ENCODE assay signal across 9 cellular contexts in the genomic region with DNA sequence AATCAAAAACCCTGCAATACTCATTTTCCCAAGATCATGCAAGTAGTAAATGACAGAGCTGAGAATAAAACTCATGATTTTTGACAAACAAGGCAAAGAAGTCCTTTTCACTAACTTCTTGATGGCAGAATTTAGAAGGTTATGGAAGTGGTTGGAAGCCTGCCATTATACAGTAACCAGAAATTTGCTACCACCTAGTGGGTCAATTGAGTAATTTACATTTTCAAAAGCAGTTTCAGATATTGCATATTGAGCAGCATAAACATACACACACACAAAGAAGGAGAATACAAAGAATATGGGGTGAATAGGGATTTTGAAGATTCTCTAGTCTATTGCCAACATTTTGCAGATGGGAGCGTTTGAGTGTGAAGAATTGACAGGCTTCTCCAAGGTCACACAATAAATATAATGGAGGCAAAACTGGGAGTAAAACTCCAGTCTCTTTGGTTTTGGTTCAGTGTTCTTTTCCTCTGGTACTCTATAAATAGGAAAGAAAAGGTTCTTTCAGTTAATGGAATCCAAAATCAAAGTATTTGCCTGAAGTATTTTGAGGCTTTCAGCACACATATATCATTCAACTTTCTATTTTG.
DNase-seq lines count a peak whose midpoint lies in the region; ATAC-seq, FAIRE-seq and TF ChIP-seq lines count a peak whose summit lies in the region.
"Had no signal": no experiment of that assay in that cellular context is flagged by ENCODE, and none has a peak within 500 bp of the region (broad histone marks: within the 10 kb centered on the region; RNA-seq: fewer than 3 reads in every experiment).

No MANE protein-coding gene starts in this region.

- no peaks in the 10 kb centered on the region for H3F3A ChIP-seq in PC-3 (ENCODE audit: low read length, unreplicated experiment)

- no peaks in the 10 kb centered on the region for H3K9me2 ChIP-seq in PC-3 (replicated peaks; ENCODE audit: low read length)

- H3K27me3 Mint-ChIP-seq in activated T-helper 1 cell treated with anti-CD3 and anti-CD28 coated beads, Interleukin-12 subunit alpha, Interleukin-12 subunit beta, Interleukin-2, Interleukin-4 antibody, amounts not matched to agents 30 ng/mL and 10 ng/mL and 1 ng/mL, durations not matched to agents 14 hours and 24 hours and 36 hours (ENCODE audit: insufficient read depth), result peaks cover 5% of the 10 kb centered on the region

- intact Hi-C loops in PC-3 (cut with micrococcal nuclease) (loop anchor here (1.0 to 5.0 kb wide), 10 partner anchors 105 to 1061 kb away; no protein-coding TSS in a partner anchor), pancreas (cut with DNase I) (no loop called here), left colon (cut with DNase I, micrococcal nuclease) (loop anchor here in 1 of 2 donors (5.0 kb wide), 1 partner anchor 531 kb away; no protein-coding TSS in a partner anchor)
- intact Hi-C loops in activated T-helper 1 cell treated with anti-CD3 and anti-CD28 coated beads, Interleukin-12 subunit alpha, Interleukin-12 subunit beta, Interleukin-2, Interleukin-4 antibody, amounts not matched to agents 30 ng/mL and 10 ng/mL and 1 ng/mL, durations not matched to agents 14 hours and 24 hours and 36 hours (cut with micrococcal nuclease), result loop anchor here (1.0 to 2.0 kb wide), 3 partner anchors 529 to 1113 kb away; no protein-coding TSS in a partner anchor

- no peak overlapping the region for H2AFZ ChIP-seq in PC-3 (ENCODE audit: low read length)

- 3 to 5% methylated on average over 1 of the region's 1 CpG for WGBS in pancreas, 2 donors

- H3K4me3 Mint-ChIP-seq in activated T-helper 1 cell treated with anti-CD3 and anti-CD28 coated beads, Interleukin-12 subunit alpha, Interleukin-12 subunit beta, Interleukin-2, Interleukin-4 antibody, amounts not matched to agents 30 ng/mL and 10 ng/mL and 1 ng/mL, durations not matched to agents 14 hours and 24 hours and 36 hours, result no peak overlapping the region
- H3K4me3 Mint-ChIP-seq: IgD-negative memory B cell had no signal

- no peak overlapping the region for H3K9ac ChIP-seq in PC-3 (ENCODE audit: low read length)

- no peaks in the 10 kb centered on the region for H3K9me3 Mint-ChIP-seq in activated T-helper 1 cell treated with anti-CD3 and anti-CD28 coated beads, Interleukin-12 subunit alpha, Interleukin-12 subunit beta, Interleukin-2, Interleukin-4 antibody, amounts not matched to agents 30 ng/mL and 10 ng/mL and 1 ng/mL, durations not matched to agents 14 hours and 24 hours and 36 hours
- H3K9me3 Mint-ChIP-seq: IgD-negative memory B cell had no signal

- peak; percentile 91 for FAIRE-seq in pancreas (lab: Jason Lieb, UNC)

- H3K4me1 Mint-ChIP-seq in activated T-helper 1 cell treated with anti-CD3 and anti-CD28 coated beads, Interleukin-12 subunit alpha, Interleukin-12 subunit beta, Interleukin-2, Interleukin-4 antibody, amounts not matched to agents 30 ng/mL and 10 ng/mL and 1 ng/mL, durations not matched to agents 14 hours and 24 hours and 36 hours (ENCODE audit: low read depth), result no peaks in the 10 kb centered on the region
- H3K4me1 Mint-ChIP-seq: IgD-negative memory B cell had no signal

- H3K9me3 ChIP-seq in PC-3 (ENCODE audit: low read length), result no peaks in the 10 kb centered on the region
- no peaks in the 10 kb centered on the region for H3K9me3 ChIP-seq in pancreas

- H3K4me3 ChIP-seq in PC-3 (ENCODE audit: low read length) (no peak overlapping the region), epithelial cell of esophagus (ENCODE audit: low read length) (no peak overlapping the region), pancreas (no peak overlapping the region)

- H3K27me3 ChIP-seq in PC-3 (ENCODE audit: low read length), result no peaks in the 10 kb centered on the region
- H3K27me3 ChIP-seq in pancreas, result no peaks in the 10 kb centered on the region

- DNase-seq in CD1c-positive myeloid dendritic cell (ENCODE audit: extremely low spot score), result peak; percentile 30
- DNase-seq in PC-3, result peak; percentile 79
- DNase-seq in epithelial cell of esophagus (ENCODE audit: low read depth), result peak; percentile 61
- no peak for DNase-seq in pancreas
- no peak for DNase-seq in left colon
- no peak for DNase-seq in activated T-helper 1 cell treated with anti-CD3 and anti-CD28 coated beads, Interleukin-12 subunit alpha, Interleukin-12 subunit beta, Interleukin-2, Interleukin-4 antibody, amounts not matched to agents 30 ng/mL and 10 ng/mL and 1 ng/mL, durations not matched to agents 14 hours and 24 hours and 36 hours (ENCODE audit: low spot score)

- no TSS peak for BruUV-seq in PC-3 (replicated peaks; lab: Mats Ljungman, UMichigan)

- no peak overlapping the region for H3K27ac Mint-ChIP-seq in activated T-helper 1 cell treated with anti-CD3 and anti-CD28 coated beads, Interleukin-12 subunit alpha, Interleukin-12 subunit beta, Interleukin-2, Interleukin-4 antibody, amounts not matched to agents 30 ng/mL and 10 ng/mL and 1 ng/mL, durations not matched to agents 14 hours and 24 hours and 36 hours
- H3K27ac Mint-ChIP-seq: IgD-negative memory B cell had no signal

- H3K4me1 ChIP-seq in PC-3 (ENCODE audit: insufficient read depth, low read length), result peaks cover 19% of the 10 kb centered on the region; the same call in 1 of the 2 replicates
- peaks cover 0 to 7% (median 0%) of the 10 kb centered on the region in 3 donors for H3K4me1 ChIP-seq in pancreas

- peak; percentile 72 for ATAC-seq in GM18873 (IDR thresholded peaks at IDR 0.05; ENCODE audit: low FRiP score, unreplicated experiment)
- peak; percentile 82 for ATAC-seq in HG03571 (IDR thresholded peaks at IDR 0.05; ENCODE audit: unreplicated experiment)
- no peak; the same call in 1 of the 2 replicates for ATAC-seq in PC-3
- ATAC-seq in pancreas, result peak; percentile 65 to 89 (median 85)
- no peak for ATAC-seq in left colon

- H3K27ac ChIP-seq in PC-3 (ENCODE audit: low read length), result no peak overlapping the region
- peak overlapping the region in 1 of 4 donors; percentile 51 for H3K27ac ChIP-seq in pancreas

- no peaks in the 10 kb centered on the region for H3K36me3 ChIP-seq in PC-3 (ENCODE audit: low read depth, low read length)
- H3K36me3 ChIP-seq in pancreas, result no peaks in the 10 kb centered on the region

- no peaks in the 10 kb centered on the region for H3K36me3 Mint-ChIP-seq in activated T-helper 1 cell treated with anti-CD3 and anti-CD28 coated beads, Interleukin-12 subunit alpha, Interleukin-12 subunit beta, Interleukin-2, Interleukin-4 antibody, amounts not matched to agents 30 ng/mL and 10 ng/mL and 1 ng/mL, durations not matched to agents 14 hours and 24 hours and 36 hours (ENCODE audit: low read depth)
- H3K36me3 Mint-ChIP-seq: IgD-negative memory B cell had no signal

- no peaks in the 10 kb centered on the region for H4K20me1 ChIP-seq in PC-3 (ENCODE audit: low read length)

- H3K79me2 ChIP-seq in PC-3 (ENCODE audit: low read length), result no peaks in the 10 kb centered on the region

- no peak overlapping the region for H3K4me2 ChIP-seq in PC-3 (ENCODE audit: low read length)

- POLR2A ChIA-PET in PC-3 (lab: Charles Lee; ENCODE audit: unreplicated experiment), result no interaction called here

- CTCF ChIA-PET in PC-3 (lab: Charles Lee), result interaction anchor here (0.6 kb wide), 1 partner anchor 1046 kb away, joined by 3 read pairs; no protein-coding TSS in a partner anchor

- peak; percentile 91 for TF ChIP-seq CTCF in PC-3 (conservative IDR thresholded peaks at IDR 0.05; ENCODE audit: low read depth, low read length)
- peak; percentile 54 for TF ChIP-seq CTCF in epithelial cell of esophagus (IDR thresholded peaks at IDR 0.05; ENCODE audit: insufficient read depth, low read depth, low read length, missing control alignments)
- TF ChIP-seq CTCF in pancreas (IDR thresholded peaks at IDR 0.05), result peak; percentile 17 to 54 (median 28)

Comparison
In these comparisons a context has a peak if more than half of its experiments do, and no peak if none do; other contexts are left out.
1. DNase-seq: peak in CD1c-positive myeloid dendritic cell (single experiment), PC-3 (single experiment) and epithelial cell of esophagus (single experiment); none in pancreas (0 of 6), left colon (0 of 2) and activated T-helper 1 cell treated with anti-CD3 and anti-CD28 coated beads, Interleukin-12 subunit alpha, Interleukin-12 subunit beta, Interleukin-2, Interleukin-4 antibody, amounts not matched to agents 30 ng/mL and 10 ng/mL and 1 ng/mL, durations not matched to agents 14 hours and 24 hours and 36 hours (single experiment).
2. ATAC-seq: peak in GM18873 (single experiment), HG03571 (single experiment) and pancreas (4 of 4); none in PC-3 (single experiment) and left colon (single experiment).
3. CTCF ChIP-seq: peak in every context shown above with its lines; median percentile 91 in PC-3; 54 in epithelial cell of esophagus; 28 in pancreas.
4. intact Hi-C loops: an anchor here in PC-3 (1.0 to 5.0 kb wide) and activated T-helper 1 cell treated with anti-CD3 and anti-CD28 coated beads, Interleukin-12 subunit alpha, Interleukin-12 subunit beta, Interleukin-2, Interleukin-4 antibody, amounts not matched to agents 30 ng/mL and 10 ng/mL and 1 ng/mL, durations not matched to agents 14 hours and 24 hours and 36 hours (1.0 to 2.0 kb wide); none called in pancreas.